In the genomic region with DNA sequence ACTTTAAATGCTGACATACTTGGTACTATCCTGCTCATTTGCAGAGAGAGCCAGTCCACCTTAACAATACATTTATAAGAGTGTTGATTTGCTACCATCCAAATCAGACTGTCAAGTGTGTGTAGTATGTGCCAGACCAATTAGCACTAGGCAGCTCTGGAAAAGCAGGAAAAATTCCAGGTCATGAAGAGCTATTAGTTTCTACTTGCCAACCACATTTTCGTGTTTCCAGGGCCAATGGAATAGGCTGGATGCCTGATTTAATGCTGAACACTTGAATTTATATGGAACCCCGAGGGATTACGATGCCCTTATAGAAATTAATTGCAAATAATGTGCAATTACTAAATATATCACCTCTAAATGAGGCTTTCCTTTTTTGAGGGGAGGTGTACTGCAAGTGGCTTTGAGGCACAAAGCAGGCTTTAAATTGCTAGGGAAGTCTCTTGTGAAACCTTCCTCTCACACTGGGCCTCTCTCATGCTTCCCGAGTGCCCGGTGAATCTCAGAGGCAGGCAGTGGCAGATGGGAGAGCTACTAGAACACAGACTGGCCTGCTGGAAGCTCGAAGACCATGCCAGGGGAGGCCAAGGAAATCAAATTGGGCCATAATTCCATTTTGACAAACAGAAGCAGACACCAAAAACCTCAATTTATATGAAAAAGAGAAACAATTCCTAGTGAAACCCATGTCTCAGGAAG, we compare ENCODE assay signal across 1 cellular context.
TF ChIP-seq lines count a peak whose summit lies in the region.

No MANE protein-coding gene starts in this region.

TF ChIP-seq in WTC11, 78 proteins besides CTCF, POLR2A, EP300 and RAD21 (continued from another document):
- TF ChIP-seq, protein P1, sequence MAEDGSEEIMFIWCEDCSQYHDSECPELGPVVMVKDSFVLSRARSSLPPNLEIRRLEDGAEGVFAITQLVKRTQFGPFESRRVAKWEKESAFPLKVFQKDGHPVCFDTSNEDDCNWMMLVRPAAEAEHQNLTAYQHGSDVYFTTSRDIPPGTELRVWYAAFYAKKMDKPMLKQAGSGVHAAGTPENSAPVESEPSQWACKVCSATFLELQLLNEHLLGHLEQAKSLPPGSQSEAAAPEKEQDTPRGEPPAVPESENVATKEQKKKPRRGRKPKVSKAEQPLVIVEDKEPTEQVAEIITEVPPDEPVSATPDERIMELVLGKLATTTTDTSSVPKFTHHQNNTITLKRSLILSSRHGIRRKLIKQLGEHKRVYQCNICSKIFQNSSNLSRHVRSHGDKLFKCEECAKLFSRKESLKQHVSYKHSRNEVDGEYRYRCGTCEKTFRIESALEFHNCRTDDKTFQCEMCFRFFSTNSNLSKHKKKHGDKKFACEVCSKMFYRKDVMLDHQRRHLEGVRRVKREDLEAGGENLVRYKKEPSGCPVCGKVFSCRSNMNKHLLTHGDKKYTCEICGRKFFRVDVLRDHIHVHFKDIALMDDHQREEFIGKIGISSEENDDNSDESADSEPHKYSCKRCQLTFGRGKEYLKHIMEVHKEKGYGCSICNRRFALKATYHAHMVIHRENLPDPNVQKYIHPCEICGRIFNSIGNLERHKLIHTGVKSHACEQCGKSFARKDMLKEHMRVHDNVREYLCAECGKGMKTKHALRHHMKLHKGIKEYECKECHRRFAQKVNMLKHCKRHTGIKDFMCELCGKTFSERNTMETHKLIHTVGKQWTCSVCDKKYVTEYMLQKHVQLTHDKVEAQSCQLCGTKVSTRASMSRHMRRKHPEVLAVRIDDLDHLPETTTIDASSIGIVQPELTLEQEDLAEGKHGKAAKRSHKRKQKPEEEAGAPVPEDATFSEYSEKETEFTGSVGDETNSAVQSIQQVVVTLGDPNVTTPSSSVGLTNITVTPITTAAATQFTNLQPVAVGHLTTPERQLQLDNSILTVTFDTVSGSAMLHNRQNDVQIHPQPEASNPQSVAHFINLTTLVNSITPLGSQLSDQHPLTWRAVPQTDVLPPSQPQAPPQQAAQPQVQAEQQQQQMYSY (CRISPR knock-in tag; IDR thresholded peaks at IDR 0.05): no peak
